In the genomic region with DNA sequence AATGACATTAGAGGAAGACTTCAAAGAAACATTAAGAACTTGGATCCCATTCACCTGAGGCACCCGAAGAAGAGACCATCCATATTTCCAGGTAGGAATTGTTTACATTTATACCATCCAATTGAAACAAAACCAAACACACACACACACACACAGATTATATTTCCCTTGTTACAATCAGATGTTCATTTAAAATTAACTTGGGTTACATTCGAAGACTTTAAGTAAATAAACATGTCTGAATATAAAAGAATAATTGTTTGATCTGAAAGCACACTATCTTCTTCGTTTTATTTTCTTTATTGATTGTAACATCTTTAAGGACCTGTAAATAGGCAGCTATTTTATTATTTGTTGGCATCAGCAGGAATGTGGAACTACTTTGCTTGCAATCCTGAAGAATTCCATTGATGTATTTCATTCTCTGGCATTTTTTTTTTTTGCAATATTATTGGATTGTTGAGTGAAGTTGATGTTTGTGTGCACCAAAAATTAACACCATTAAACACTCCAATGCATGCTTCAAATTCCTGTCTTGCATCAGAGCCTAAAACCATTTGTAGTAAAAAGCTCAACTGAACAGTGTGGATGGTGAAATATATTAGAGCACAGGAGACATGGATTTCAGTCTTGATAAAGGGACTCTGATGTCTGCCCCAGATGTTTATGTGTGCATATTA, we compare ENCODE assay signal across 12 cellular contexts.
DNase-seq lines count a peak whose midpoint lies in the region; TF ChIP-seq lines count a peak whose summit lies in the region.
"Had no signal": no experiment of that assay in that cellular context is flagged by ENCODE, and none has a peak within 500 bp of the region (broad histone marks: within the 10 kb centered on the region; RNA-seq: fewer than 3 reads in every experiment).

No MANE protein-coding gene starts in this region.

- POLR2A ChIA-PET in RWPE1 (lab: Yijun Ruan, JAX; ENCODE audit: low non-redundant PET), result no interaction called here

- peaks cover 51% of the 10 kb centered on the region for H3K4me1 Mint-ChIP-seq in Calu3 (ENCODE audit: low read depth, unreplicated experiment)
- H3K4me1 Mint-ChIP-seq: stimulated activated naive CD8-positive, alpha-beta T cell treated with anti-CD3 and anti-CD28 coated beads, Interleukin-15, amount 100 ng/mL, for 72 hours had no signal

- peak overlapping the region; percentile 78 for H3K4me3 Mint-ChIP-seq in Calu3 (ENCODE audit: low read depth, unreplicated experiment)
- H3K4me3 Mint-ChIP-seq: nephron progenitor cell; stimulated activated naive CD8-positive, alpha-beta T cell treated with anti-CD3 and anti-CD28 coated beads, Interleukin-15, amount 100 ng/mL, for 72 hours had no signal

- peaks cover 19% of the 10 kb centered on the region for H3K36me3 Mint-ChIP-seq in Calu3 (ENCODE audit: insufficient read depth, unreplicated experiment)

- H3K27ac Mint-ChIP-seq in Calu3 (ENCODE audit: unreplicated experiment), result peak overlapping the region; percentile 51
- H3K27ac Mint-ChIP-seq: nephron progenitor cell; stimulated activated naive CD8-positive, alpha-beta T cell treated with anti-CD3 and anti-CD28 coated beads, Interleukin-15, amount 100 ng/mL, for 72 hours had no signal

- H3K9me3 Mint-ChIP-seq in Calu3 (ENCODE audit: low read depth, unreplicated experiment), result no peaks in the 10 kb centered on the region
- H3K9me3 Mint-ChIP-seq: nephron progenitor cell; stimulated activated naive CD8-positive, alpha-beta T cell treated with anti-CD3 and anti-CD28 coated beads, Interleukin-15, amount 100 ng/mL, for 72 hours had no signal

- H3K27me3 Mint-ChIP-seq in Calu3 (ENCODE audit: unreplicated experiment), result no peaks in the 10 kb centered on the region

- DNase-seq in Calu3, result no peak
- DNase-seq in NCI-H748 treated with DMSO at 0.1 percent for 48 hours (lab: John Stamatoyannopoulos, UW), result peak; percentile 49
- DNase-seq in fibroblast of gingiva (ENCODE audit: low read depth), result peak; percentile 87
- peak; percentile 87 for DNase-seq in renal cortical epithelial cell (ENCODE audit: low read depth)
- no peak for DNase-seq in RWPE1 (ENCODE audit: low spot score)
- DNase-seq in SK-N-DZ (ENCODE audit: low spot score), result no peak
- no peak for DNase-seq in stimulated activated CD4-positive, alpha-beta T cell treated with anti-CD3 and anti-CD28 coated beads, Interleukin-2, amount 100 ng/mL, for 48 hours
- DNase-seq: amniotic stem cell; stimulated activated CD4-positive, alpha-beta T cell treated with anti-CD3 and anti-CD28 coated beads, Interleukin-1b, Interleukin-23, amount 100 ng/mL, for 48 hours; stimulated activated naive CD8-positive, alpha-beta T cell treated with anti-CD3 and anti-CD28 coated beads, Interleukin-15, amount 100 ng/mL, for 72 hours had no signal

- TSS peak; percentile 78 for BruUV-seq in Calu3 (replicated peaks; lab: Mats Ljungman, UMichigan)

- intact Hi-C loops in Calu3 (cut with micrococcal nuclease; ENCODE audit: unreplicated experiment), result no loop called here

- no peak overlapping the region; the same call in 1 of the 2 replicates for H3K27ac ChIP-seq in RWPE1
- H3K27ac ChIP-seq: KMS-11 had no signal

- CTCF ChIA-PET in Calu3 (lab: Charles Lee) (interaction anchor here (0.7 to 2.4 kb wide), 5 partner anchors 17 to 369 kb away, joined by 4 to 13 read pairs (median 8); partner anchors contain the start of genes BRCA2 and ZAR1L), RWPE1 (lab: Yijun Ruan, JAX) (interaction anchor here (0.7 to 0.8 kb wide), 3 partner anchors 55 to 468 kb away, joined by 3 to 4 read pairs (median 3); no protein-coding TSS in a partner anchor)

- no peak for TF ChIP-seq CTCF in Calu3 (IDR thresholded peaks at IDR 0.05; ENCODE audit: unreplicated experiment)
- TF ChIP-seq CTCF in RWPE1 (conservative IDR thresholded peaks at IDR 0.05; ENCODE audit: low read depth), result no peak

Comparison
In these comparisons a context has a peak if more than half of its experiments do, and no peak if none do; other contexts are left out.
1. DNase-seq: peak in NCI-H748 treated with DMSO at 0.1 percent for 48 hours (single experiment), fibroblast of gingiva (single experiment) and renal cortical epithelial cell (single experiment); none in Calu3 (single experiment), RWPE1 (single experiment), SK-N-DZ (single experiment) and stimulated activated CD4-positive, alpha-beta T cell treated with anti-CD3 and anti-CD28 coated beads, Interleukin-2, amount 100 ng/mL, for 48 hours (0 of 2).